Comparison of ENCODE assay signal across 8 cellular contexts in genomic region chr12:76085159-76085868, GRCh38. TPM values are rescaled to one million over a fixed set of nuclear protein-coding genes. Genes with fewer than 3 reads are reported as not detected.
DNase-seq lines count a peak whose midpoint lies in the region; ATAC-seq, FAIRE-seq and TF ChIP-seq lines count a peak whose summit lies in the region.

No MANE protein-coding gene starts in this region.

- peak; percentile 9 to 11 for ATAC-seq in CD4-positive, CD25-positive, alpha-beta regulatory T cell (ENCODE audit: low read depth in 2 of 2)
- ATAC-seq in GM18867 (IDR thresholded peaks at IDR 0.05; ENCODE audit: unreplicated experiment) (peak; percentile 26), HG03095 (IDR thresholded peaks at IDR 0.05; ENCODE audit: unreplicated experiment) (peak; percentile 22), K562 (no peak; the same call in 2 of the 3 replicates)

- no peaks in the 10 kb centered on the region for H3K27me3 ChIP-seq in CD4-positive, CD25-positive, alpha-beta regulatory T cell (ENCODE audit: control insufficient read depth, insufficient read depth, low read length)
- H3K27me3 ChIP-seq in K562 (ENCODE audit: control insufficient read depth in 2 of 2, insufficient read depth in 2 of 2, low read length in 2 of 2) = no peaks in the 10 kb centered on the region

- peak overlapping the region; percentile 97 to 99 (median 98) for H3K4me3 Mint-ChIP-seq in CD4-positive, CD25-positive, alpha-beta regulatory T cell

- H3K27me3 Mint-ChIP-seq in CD4-positive, CD25-positive, alpha-beta regulatory T cell = peaks cover 5% of the 10 kb centered on the region

- peak overlapping the region; percentile 80 for H3K4me2 ChIP-seq in K562 (ENCODE audit: insufficient read depth, low read length)

- TF ChIP-seq RAD21 in K562 (CRISPR knock-in tag; conservative IDR thresholded peaks at IDR 0.05 in 1 of 2, IDR thresholded peaks at IDR 0.05 in 1 of 2) = peak; percentile 31 to 49; a peak in 3 of 4 replicates

- TF ChIP-seq POLR2A in K562 (conservative IDR thresholded peaks at IDR 0.05) = no peak

- BruUV-seq in K562 (replicated peaks; lab: Mats Ljungman, UMichigan) = no TSS peak

- H3K4me1 ChIP-seq in CD4-positive, CD25-positive, alpha-beta regulatory T cell (ENCODE audit: control insufficient read depth, insufficient read depth, low read length, poor library complexity, severe bottlenecking) = peaks cover 39% of the 10 kb centered on the region
- H3K4me1 ChIP-seq in K562 (replicated peaks in 1 of 2; ENCODE audit: control insufficient read depth in 2 of 2, insufficient read depth in 2 of 2, low read length in 2 of 2) = peaks cover 16 to 37% of the 10 kb centered on the region in 2 experiments

- peaks cover 22 to 49% (median 40%) of the 10 kb centered on the region in 4 donors for H3K4me1 Mint-ChIP-seq in CD4-positive, CD25-positive, alpha-beta regulatory T cell

- peak in 2 of 3 donors; percentile 52 to 60 for DNase-seq in CD4-positive, CD25-positive, alpha-beta regulatory T cell
- peak; percentile 60 for DNase-seq in RPMI7951 (ENCODE audit: low read depth)
- DNase-seq in K562 (ENCODE audit: extremely low read depth in 1 of 4, low spot score in 3 of 4) = peak in 1 of 4 experiments; percentile 64
- DNase-seq in iris pigment epithelial cell (ENCODE audit: low read depth) = peak; percentile 77
- peak; percentile 10 for DNase-seq in stimulated activated CD4-positive, alpha-beta T cell treated with anti-CD3 and anti-CD28 coated beads, Interleukin-4, amount 100 ng/mL, for 1 hour
- DNase-seq in OCI-M2 (lab: John Stamatoyannopoulos, UW; ENCODE audit: unreplicated experiment) = no peak

- peaks cover 7% of the 10 kb centered on the region; the same call in 1 of the 2 replicates for H4K20me1 ChIP-seq in K562 (replicated peaks; ENCODE audit: control insufficient read depth, insufficient read depth, low read length)

- H3K27ac ChIP-seq in CD4-positive, CD25-positive, alpha-beta regulatory T cell (ENCODE audit: insufficient read depth, low read length, poor library complexity, severe bottlenecking) = peak overlapping the region; percentile 100
- H3K27ac ChIP-seq in K562 (ENCODE audit: extremely low read depth, low read depth, low read length) = peak overlapping the region; percentile 58; the same call in 1 of the 3 replicates

- peaks cover 43% of the 10 kb centered on the region for H3K79me2 ChIP-seq in K562 (ENCODE audit: control insufficient read depth, insufficient read depth, low read length)

- H3K4me3 ChIP-seq in CD4-positive, CD25-positive, alpha-beta regulatory T cell (ENCODE audit: low read depth, low read length) = peak overlapping the region; percentile 85
- peak overlapping the region; percentile 91 for H3K4me3 ChIP-seq in K562

- peak; percentile 74; the same call in 1 of the 2 replicates for TF ChIP-seq EP300 in K562 (IDR thresholded peaks at IDR 0.05; ENCODE audit: low read length)

- POLR2A ChIA-PET in K562 (lab: Yijun Ruan, JAX) = no interaction called here

- no peaks in the 10 kb centered on the region for H3K9me1 ChIP-seq in K562 (ENCODE audit: control insufficient read depth, insufficient read depth, low read length)

- peak overlapping the region in 1 of 2 experiments; percentile 97; a peak in 3 of 4 replicates for H3K9ac ChIP-seq in K562 (ENCODE audit: insufficient read depth in 1 of 2, low read depth in 2 of 2, low read length in 2 of 2)

- peak; percentile 22 to 49 (median 33); a peak in 5 of 6 replicates for TF ChIP-seq CTCF in K562 (IDR thresholded peaks at IDR 0.05 in 2 of 3, conservative IDR thresholded peaks at IDR 0.05 in 1 of 3; ENCODE audit: insufficient read depth in 2 of 3, low read depth in 1 of 3, low read length in 3 of 3)

- no peaks in the 10 kb centered on the region for H3K9me3 Mint-ChIP-seq in CD4-positive, CD25-positive, alpha-beta regulatory T cell

- no peaks in the 10 kb centered on the region for H3K36me3 ChIP-seq in CD4-positive, CD25-positive, alpha-beta regulatory T cell (ENCODE audit: control insufficient read depth, insufficient read depth, low read length)
- H3K36me3 ChIP-seq in K562 (ENCODE audit: control insufficient read depth, insufficient read depth, low read length) = peaks cover 23% of the 10 kb centered on the region

- intact Hi-C loops in K562 (cut with micrococcal nuclease) = loop anchor here (2.0 to 10.0 kb wide), 3 partner anchors 29 to 469 kb away; partner anchors contain the start of genes BBS10 and OSBPL8

- H3K9me3 ChIP-seq in CD4-positive, CD25-positive, alpha-beta regulatory T cell (ENCODE audit: control insufficient read depth in 2 of 2, low read length in 2 of 2) = no peaks in the 10 kb centered on the region
- H3K9me3 ChIP-seq in K562 (replicated peaks; ENCODE audit: control insufficient read depth, insufficient read depth, low read depth, low read length) = no peaks in the 10 kb centered on the region

- H3K36me3 Mint-ChIP-seq in CD4-positive, CD25-positive, alpha-beta regulatory T cell = no peaks in the 10 kb centered on the region

- CTCF ChIA-PET in K562 (lab: Yijun Ruan, JAX; ENCODE audit: low intra/inter-chr PET ratio) = no interaction called here

- peak; percentile 19 for FAIRE-seq in K562 (lab: Jason Lieb, UNC)

- WGBS in K562 (ENCODE audit: insufficient coverage, low coverage, missing lambda C conversion rate) = 1% methylated on average over 23 of the region's 23 CpGs

- H2AFZ ChIP-seq in K562 (ENCODE audit: low read depth, low read length) = peak overlapping the region; percentile 93

- in situ Hi-C loops in K562 (cut with MboI) = no loop called here

- peak overlapping the region; percentile 84 to 100 (median 97) for H3K27ac Mint-ChIP-seq in CD4-positive, CD25-positive, alpha-beta regulatory T cell

TF ChIP-seq in K562, 482 proteins besides CTCF, POLR2A, EP300 and RAD21 (continues in another document):
- TF ChIP-seq, protein P1, sequence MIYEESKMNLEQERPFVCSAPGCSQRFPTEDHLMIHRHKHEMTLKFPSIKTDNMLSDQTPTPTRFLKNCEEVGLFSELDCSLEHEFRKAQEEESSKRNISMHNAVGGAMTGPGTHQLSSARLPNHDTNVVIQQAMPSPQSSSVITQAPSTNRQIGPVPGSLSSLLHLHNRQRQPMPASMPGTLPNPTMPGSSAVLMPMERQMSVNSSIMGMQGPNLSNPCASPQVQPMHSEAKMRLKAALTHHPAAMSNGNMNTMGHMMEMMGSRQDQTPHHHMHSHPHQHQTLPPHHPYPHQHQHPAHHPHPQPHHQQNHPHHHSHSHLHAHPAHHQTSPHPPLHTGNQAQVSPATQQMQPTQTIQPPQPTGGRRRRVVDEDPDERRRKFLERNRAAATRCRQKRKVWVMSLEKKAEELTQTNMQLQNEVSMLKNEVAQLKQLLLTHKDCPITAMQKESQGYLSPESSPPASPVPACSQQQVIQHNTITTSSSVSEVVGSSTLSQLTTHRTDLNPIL (CRISPR knock-in tag; IDR thresholded peaks at IDR 0.05) = no peak
- no peak for TF ChIP-seq BCL6 (CRISPR knock-in tag; IDR thresholded peaks at IDR 0.05)

RNA-seq across cellular contexts. Expression of gene NAP1L1, which starts 0.8 kb away (rescaled TPM):
- 592 TPM for total RNA-seq in CD4-positive, CD25-positive, alpha-beta regulatory T cell
- polyA plus RNA-seq in CD4-positive, CD25-positive, alpha-beta regulatory T cell = 100 to 1,000 TPM; 173 to 229 (median 206) TPM
- 188 and 221 TPM in 2 replicates for total RNA-seq in RPMI7951 (2014; rRNA removed; shearing (Covaris generic))
- 133 and 584 TPM in 2 replicates for total RNA-seq in K562 (2011; cell fraction: chromatin; rRNA removed; ENCODE audit: low replicate concordance)
- 52.5 and 79.6 TPM in 2 replicates for total RNA-seq in K562 (2011; cell fraction: nucleolus; rRNA removed)
- total RNA-seq in K562 (2011; cell fraction: nucleoplasm; rRNA removed) = 207 and 415 TPM in 2 replicates
- total RNA-seq in K562 (2014; rRNA removed) (291 and 292 TPM in 2 replicates), K562 (2014; rRNA removed; fragmentation: Illumina TruSeq; extraction: Trizol) (450 and 550 TPM in 2 replicates), K562 (2015; rRNA removed; fragmentation: Illumina TruSeq; extraction: Trizol) (358 and 383 TPM in 2 replicates), K562 (2021) (518 and 530 TPM in 2 replicates)
- polyA plus RNA-seq in K562 (2011; rRNA removed) (421 and 458 TPM in 2 replicates), K562 (2014; fragmentation: Illumina TruSeq; extraction: Trizol) (560 and 747 TPM in 2 replicates), K562 (2014; fragmentation: Nextera tagmentation; extraction: Ambion mirVana) (100 to 1,000 TPM; 287 to 326 TPM), K562 (2014; rRNA removed) (400 and 473 TPM in 2 replicates)
- 67.9 and 143 TPM in 2 replicates for polyA plus RNA-seq in K562 (2011; cell fraction: cytosol; rRNA removed)
- 135 and 211 TPM in 2 replicates for polyA plus RNA-seq in K562 (2011; cell fraction: nucleus; rRNA removed)
- polyA plus RNA-seq in K562 (2012) = 571 and 740 TPM in 2 replicates
- polyA minus RNA-seq in K562 (2011; rRNA and poly(A)+ RNA removed) = 372 and 401 TPM in 2 replicates
- polyA minus RNA-seq in K562 (2011; cell fraction: cytosol; rRNA and poly(A)+ RNA removed) = 188 and 218 TPM in 2 replicates
- polyA minus RNA-seq in K562 (2011; cell fraction: nucleus; rRNA and poly(A)+ RNA removed) = 139 and 220 TPM in 2 replicates

RNA-seq across cellular contexts. Expression of gene PHLDA1, which starts 53.7 kb away (rescaled TPM):
- total RNA-seq in CD4-positive, CD25-positive, alpha-beta regulatory T cell = 42.0 TPM
- polyA plus RNA-seq in CD4-positive, CD25-positive, alpha-beta regulatory T cell = 1 to 10 TPM; 1.1 to 2.0 (median 1.5) TPM
- total RNA-seq in RPMI7951 (2014; rRNA removed; shearing (Covaris generic)) = 121 and 127 TPM in 2 replicates
- total RNA-seq in K562 (2011; cell fraction: chromatin; rRNA removed; ENCODE audit: low replicate concordance) = 3.4 TPM in 2 replicates
- total RNA-seq in K562 (2011; cell fraction: nucleolus; rRNA removed) = 2.1 and 4.5 TPM in 2 replicates
- total RNA-seq in K562 (2011; cell fraction: nucleoplasm; rRNA removed) = 3.4 and 6.9 TPM in 2 replicates
- total RNA-seq in K562 (2014; rRNA removed) (0.54 and 0.73 TPM in 2 replicates), K562 (2014; rRNA removed; fragmentation: Illumina TruSeq; extraction: Trizol) (0.51 and 0.80 TPM in 2 replicates), K562 (2015; rRNA removed; fragmentation: Illumina TruSeq; extraction: Trizol) (0.33 and 0.38 TPM in 2 replicates), K562 (2021) (0.81 and 1.6 TPM in 2 replicates)
- polyA plus RNA-seq in K562 (2011; rRNA removed) (2.3 and 2.9 TPM in 2 replicates), K562 (2014; fragmentation: Illumina TruSeq; extraction: Trizol) (0.40 and 0.57 TPM in 2 replicates), K562 (2014; fragmentation: Nextera tagmentation; extraction: Ambion mirVana) (under 1 TPM; 0.15 to 0.56 TPM), K562 (2014; rRNA removed) (0.61 and 0.82 TPM in 2 replicates)
- polyA plus RNA-seq in K562 (2011; cell fraction: cytosol; rRNA removed) = 1.9 and 4.4 TPM in 2 replicates
- polyA plus RNA-seq in K562 (2011; cell fraction: nucleus; rRNA removed) = 2.0 and 3.7 TPM in 2 replicates
- polyA plus RNA-seq in K562 (2012) = 1.1 and 1.7 TPM in 2 replicates
- polyA minus RNA-seq in K562 (2011; rRNA and poly(A)+ RNA removed) = 3.0 and 3.2 TPM in 2 replicates
- polyA minus RNA-seq in K562 (2011; cell fraction: cytosol; rRNA and poly(A)+ RNA removed) = 2.9 and 4.0 TPM in 2 replicates
- 4.7 and 6.1 TPM in 2 replicates for polyA minus RNA-seq in K562 (2011; cell fraction: nucleus; rRNA and poly(A)+ RNA removed)
